In the genomic region with DNA sequence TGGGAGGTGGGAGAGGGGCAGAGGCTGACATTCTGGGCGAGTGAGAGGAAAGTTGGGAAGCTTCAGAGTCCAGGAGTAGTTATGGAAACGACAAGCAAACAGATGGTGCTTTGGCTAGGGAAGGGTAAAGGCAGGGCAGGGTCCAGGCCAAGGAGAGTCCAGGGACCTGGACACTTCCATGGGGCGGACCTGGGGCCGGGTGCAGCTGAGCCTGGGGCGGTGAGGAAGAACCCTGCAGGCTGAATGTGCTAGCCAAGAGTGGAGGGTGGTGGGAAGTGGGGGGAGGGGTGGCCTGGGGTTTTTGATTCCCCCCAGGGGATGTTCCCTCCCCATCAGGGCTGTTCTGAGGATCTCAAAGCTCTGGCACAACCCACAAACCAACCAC, we compare ENCODE assay signal across 8 cellular contexts. TPM values are rescaled to one million over a fixed set of nuclear protein-coding genes. Genes with fewer than 3 reads are reported as not detected.
DNase-seq lines count a peak whose midpoint lies in the region; ATAC-seq and TF ChIP-seq lines count a peak whose summit lies in the region.

No MANE protein-coding gene starts in this region.

- H3K9ac ChIP-seq in SU-DHL-6 (ENCODE audit: low read length) = peak overlapping the region; percentile 96

- no peak overlapping the region for H2AFZ ChIP-seq in SU-DHL-6 (ENCODE audit: low read depth, low read length, severe bottlenecking)

- no peaks in the 10 kb centered on the region for H3K27me3 ChIP-seq in SU-DHL-6 (ENCODE audit: low read length)
- no peaks in the 10 kb centered on the region for H3K27me3 ChIP-seq in gastroesophageal sphincter

- TF ChIP-seq POLR2A in gastroesophageal sphincter (IDR thresholded peaks at IDR 0.05) = no peak

- ATAC-seq in gastroesophageal sphincter (no peak), HG03280 (IDR thresholded peaks at IDR 0.05; ENCODE audit: unreplicated experiment) (no peak)
- ATAC-seq in activated CD4-positive, CD25-positive, alpha-beta regulatory T cell treated with anti-CD3 and anti-CD28 coated beads, Interleukin-2, amount 50 U/mL, for 24 hours = no peak

- H3K9me2 ChIP-seq in SU-DHL-6 (replicated peaks; ENCODE audit: insufficient read depth, low read length) = no peaks in the 10 kb centered on the region

- DNase-seq in retinal pigment epithelial cell (ENCODE audit: low read depth) (no peak), hippocampal formation (lab: John Stamatoyannopoulos, UW) (no peak), SHP77 treated with DMSO at 0.1 percent for 48 hours (lab: John Stamatoyannopoulos, UW) (no peak)

- H4K20me1 ChIP-seq in SU-DHL-6 (ENCODE audit: low read depth, low read length) = no peaks in the 10 kb centered on the region

- no peak for TF ChIP-seq CTCF in SU-DHL-6 (IDR thresholded peaks at IDR 0.05; ENCODE audit: insufficient read depth, low read length, poor library complexity, severe bottlenecking)
- no peak for TF ChIP-seq CTCF in gastroesophageal sphincter (IDR thresholded peaks at IDR 0.05)
- TF ChIP-seq CTCF in retinal pigment epithelial cell (conservative IDR thresholded peaks at IDR 0.05; ENCODE audit: low read depth, low read length) = no peak

- WGBS in gastroesophageal sphincter (ENCODE audit: low coverage in 1 of 2), 2 donors = 0% methylated on average over 3 to 4 of the region's 5 CpGs

- no peaks in the 10 kb centered on the region for H3K36me3 ChIP-seq in SU-DHL-6 (ENCODE audit: low read length)
- peaks cover 0 to 27% of the 10 kb centered on the region in 2 donors for H3K36me3 ChIP-seq in gastroesophageal sphincter

- H3K9me3 ChIP-seq in SU-DHL-6 (ENCODE audit: insufficient read depth, low read length) = no peaks in the 10 kb centered on the region
- no peaks in the 10 kb centered on the region for H3K9me3 ChIP-seq in gastroesophageal sphincter

- peaks cover 9% of the 10 kb centered on the region; the same call in 1 of the 2 replicates for H3F3A ChIP-seq in SU-DHL-6 (ENCODE audit: insufficient read depth)

- H3K4me3 ChIP-seq in GM08714 (ENCODE audit: low read length) = peak overlapping the region; percentile 90
- H3K4me3 ChIP-seq in SU-DHL-6 (ENCODE audit: insufficient read depth, low read length, poor library complexity, severe bottlenecking) = peak overlapping the region; percentile 94
- H3K4me3 ChIP-seq in gastroesophageal sphincter = peak overlapping the region; percentile 47 to 89
- H3K4me3 ChIP-seq in retinal pigment epithelial cell (ENCODE audit: low read length) = peak overlapping the region; percentile 77

- peak overlapping the region; percentile 100 for H3K4me2 ChIP-seq in SU-DHL-6 (ENCODE audit: low read depth, low read length, poor library complexity, severe bottlenecking)

- peaks cover 41% of the 10 kb centered on the region for H3K79me2 ChIP-seq in SU-DHL-6 (ENCODE audit: insufficient read depth, low read length)

- H3K27ac ChIP-seq in SU-DHL-6 (ENCODE audit: low read depth, low read length) (peak overlapping the region; percentile 95), gastroesophageal sphincter (peak overlapping the region in 3 of 4 donors; percentile 91 to 97 (median 95))

- peaks cover 0 to 83% (median 42%) of the 10 kb centered on the region in 3 donors for H3K4me1 ChIP-seq in gastroesophageal sphincter

- TF ChIP-seq EP300 in gastroesophageal sphincter (IDR thresholded peaks at IDR 0.05) = no peak

RNA-seq across cellular contexts. Expression of a gene that starts 2.6 kb away (rescaled TPM):
- 10 to 100 TPM; 23.3 to 38.1 (median 30.8) TPM for total RNA-seq in gastroesophageal sphincter

RNA-seq across cellular contexts. Expression of a gene that starts 17.9 kb away (rescaled TPM):
- 1 to 10 TPM; 1.3 to 2.8 (median 2.3) TPM for total RNA-seq in gastroesophageal sphincter

RNA-seq across cellular contexts. Expression of a gene that starts 18.0 kb away (rescaled TPM):
- total RNA-seq in gastroesophageal sphincter = 100 to 1,000 TPM in 2 of 4 donors, 10 to 100 TPM in 2; 58.1 to 145 (median 93.4) TPM

RNA-seq across cellular contexts. Expression of a gene that starts 52.7 kb away (rescaled TPM):
- 10 to 100 TPM; 31.6 to 70.6 (median 58.1) TPM for total RNA-seq in gastroesophageal sphincter

RNA-seq across cellular contexts. Expression of a gene that starts 53.6 kb away (rescaled TPM):
- 10 to 100 TPM; 14.6 to 92.9 (median 69.7) TPM for total RNA-seq in gastroesophageal sphincter
